24 cellular contexts compared by ENCODE assay signal in the genomic region with DNA sequence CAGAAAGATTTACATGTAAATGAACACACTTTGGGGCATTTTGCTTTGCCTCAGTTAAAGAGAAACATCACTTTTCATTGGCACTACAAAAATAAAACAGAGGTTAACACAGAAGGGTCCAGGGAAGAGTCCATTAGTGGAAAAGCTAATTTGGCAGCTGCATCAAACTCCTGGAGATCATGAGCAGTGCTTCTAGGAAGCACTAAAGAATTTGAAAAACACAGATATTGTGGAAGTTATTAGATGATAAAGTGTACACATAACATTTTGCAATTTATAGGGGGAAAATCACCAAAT.
DNase-seq lines count a peak whose midpoint lies in the region; ATAC-seq and TF ChIP-seq lines count a peak whose summit lies in the region.
"Had no signal": no experiment of that assay in that cellular context is flagged by ENCODE, and none has a peak within 500 bp of the region (broad histone marks: within the 10 kb centered on the region; RNA-seq: fewer than 3 reads in every experiment).

No MANE protein-coding gene starts in this region.

- intact Hi-C loops in left ventricle myocardium superior (cut with micrococcal nuclease) (no loop called here), left ventricle myocardium inferior (cut with micrococcal nuclease) (no loop called here), Right ventricle myocardium superior (cut with DNase I) (no loop called here)

- H3K4me1 Mint-ChIP-seq in mesothelial cell of epicardium, result peaks cover 33% of the 10 kb centered on the region
- H3K4me1 Mint-ChIP-seq: CD14-positive monocyte; CD8-positive, alpha-beta memory T cell had no signal

- peak overlapping the region; percentile 65 for H3K27ac ChIP-seq in cardiac muscle cell
- H3K27ac ChIP-seq in left ventricle myocardium inferior (replicated peaks), result peak overlapping the region; percentile 66
- H3K27ac ChIP-seq: A549; BLaER1 treated with 17β-estradiol and CSF1 and Interleukin-3, amounts not matched to agents 10 nM and 100 nM; GM23248 had no signal

- peaks cover 2% of the 10 kb centered on the region for H3K27me3 Mint-ChIP-seq in mesothelial cell of epicardium (ENCODE audit: low read depth)
- H3K27me3 Mint-ChIP-seq: CD4-positive, alpha-beta T cell; CD8-positive, alpha-beta memory T cell had no signal

- no peak overlapping the region for H3K4me3 Mint-ChIP-seq in mesothelial cell of epicardium
- H3K4me3 Mint-ChIP-seq: CD14-positive monocyte; CD4-positive, alpha-beta T cell; CD8-positive, alpha-beta memory T cell had no signal

- H3K9me3 ChIP-seq in cardiac muscle cell (ENCODE audit: low read depth), result no peaks in the 10 kb centered on the region
- H3K9me3 ChIP-seq in left ventricle myocardium inferior (replicated peaks), result no peaks in the 10 kb centered on the region
- H3K9me3 ChIP-seq: A549; BE2C; BLaER1 treated with 17β-estradiol and CSF1 and Interleukin-3, amounts not matched to agents 10 nM and 100 nM had no signal

- H3K36me3 Mint-ChIP-seq in mesothelial cell of epicardium, result no peaks in the 10 kb centered on the region
- H3K36me3 Mint-ChIP-seq: CD14-positive monocyte; CD8-positive, alpha-beta memory T cell had no signal

- no peak overlapping the region for H3K4me3 ChIP-seq in cardiac muscle cell
- H3K4me3 ChIP-seq in left ventricle myocardium inferior, result peak overlapping the region; percentile 3
- H3K4me3 ChIP-seq: A549; BLaER1 treated with 17β-estradiol and CSF1 and Interleukin-3, amounts not matched to agents 10 nM and 100 nM; GM12878; GM23248 had no signal

- H3K36me3 ChIP-seq in cardiac muscle cell (no peaks in the 10 kb centered on the region), left ventricle myocardium inferior (no peaks in the 10 kb centered on the region)
- H3K36me3 ChIP-seq: BE2C; BLaER1 treated with 17β-estradiol and CSF1 and Interleukin-3, amounts not matched to agents 10 nM and 100 nM had no signal

- H3K27ac Mint-ChIP-seq in mesothelial cell of epicardium, result peak overlapping the region; percentile 3
- H3K27ac Mint-ChIP-seq: CD14-positive monocyte; CD4-positive, alpha-beta T cell; CD8-positive, alpha-beta memory T cell had no signal

- H3K27me3 ChIP-seq in cardiac muscle cell (no peaks in the 10 kb centered on the region), left ventricle myocardium inferior (ENCODE audit: low read depth) (no peaks in the 10 kb centered on the region)
- H3K27me3 ChIP-seq: BE2C; BLaER1 treated with 17β-estradiol and CSF1 and Interleukin-3, amounts not matched to agents 10 nM and 100 nM had no signal

- ATAC-seq in left ventricle myocardium superior (no peak), Right ventricle myocardium superior (ENCODE audit: poor library complexity) (no peak), left lobe of liver (peak; percentile 84)
- ATAC-seq: A549, GM12878 had no signal

- H3K4me1 ChIP-seq in cardiac muscle cell (ENCODE audit: low read depth), result peaks cover 13% of the 10 kb centered on the region
- peaks cover 38% of the 10 kb centered on the region for H3K4me1 ChIP-seq in left ventricle myocardium inferior
- H3K4me1 ChIP-seq: A549; BLaER1 treated with 17β-estradiol and CSF1 and Interleukin-3, amounts not matched to agents 10 nM and 100 nM had no signal

- DNase-seq in cardiac muscle cell (ENCODE audit: low read depth in 1 of 2, low spot score in 1 of 2) (no peak), left ventricle myocardium superior (no peak), left ventricle myocardium inferior (no peak), Right ventricle myocardium superior (no peak), left lobe of liver (ENCODE audit: low spot score) (no peak), mesothelial cell of epicardium (ENCODE audit: low spot score in 2 of 2, unreplicated experiment in 2 of 2) (no peak), T-helper 2 cell (no peak)
- DNase-seq: 8988T; ACHN; AML-193; BE2C; CD4-positive, alpha-beta T cell; CD8-positive, alpha-beta memory T cell; DMS 273 treated with DMSO at 0.1 percent for 48 hours; DMS79; EL; GDM1; GM23248; H7; HCEC 1CT had no signal

- TF ChIP-seq CTCF in cardiac muscle cell (IDR thresholded peaks at IDR 0.05; ENCODE audit: low read depth, low read length) (no peak), left ventricle myocardium inferior (IDR thresholded peaks at IDR 0.05; ENCODE audit: borderline replicate concordance) (no peak), mesothelial cell of epicardium (IDR thresholded peaks at IDR 0.05; ENCODE audit: unreplicated experiment) (no peak)

- no peaks in the 10 kb centered on the region for H3K9me3 Mint-ChIP-seq in mesothelial cell of epicardium
